8 cellular contexts compared by ENCODE assay signal in the genomic region with DNA sequence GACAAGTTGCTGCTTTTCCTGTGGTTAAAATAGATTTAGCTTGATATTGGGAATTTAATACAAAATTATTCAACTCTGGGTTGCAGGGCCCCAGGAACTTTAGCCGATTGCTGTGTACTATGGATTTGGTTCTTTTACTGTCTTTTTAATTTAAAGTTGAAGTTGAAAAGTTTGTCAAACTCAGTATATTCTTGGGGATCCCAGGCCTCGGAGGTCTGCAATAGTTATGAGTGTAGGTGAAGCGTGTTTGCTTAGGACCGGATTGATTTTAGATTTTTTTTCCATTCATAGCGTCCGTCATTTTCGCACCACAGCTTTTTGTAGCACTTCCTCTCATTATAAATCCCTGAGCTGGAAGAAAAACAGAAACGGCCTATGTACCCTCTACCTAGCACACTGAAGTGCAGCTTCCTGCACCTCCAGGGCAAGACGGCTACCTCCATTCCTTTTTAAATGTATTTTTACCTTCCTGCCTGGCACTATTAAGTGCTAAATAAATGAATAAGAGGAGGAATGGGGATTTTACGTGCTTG. TPM values are rescaled to one million over a fixed set of nuclear protein-coding genes. Genes with fewer than 3 reads are reported as not detected.
DNase-seq lines count a peak whose midpoint lies in the region; ATAC-seq and TF ChIP-seq lines count a peak whose summit lies in the region.

No MANE protein-coding gene starts in this region.

- H3K27ac Mint-ChIP-seq in WTC11: peak overlapping the region; percentile 96

- H3K27me3 ChIP-seq in HUES6 (ENCODE audit: control insufficient read depth, insufficient read depth, low read length) (no peaks in the 10 kb centered on the region), parathyroid adenoma (ENCODE audit: control insufficient read depth, insufficient read depth, low read length) (no peaks in the 10 kb centered on the region)

- H3K36me3 ChIP-seq in HUES6 (ENCODE audit: control insufficient read depth, insufficient read depth, low read length): no peaks in the 10 kb centered on the region
- no peaks in the 10 kb centered on the region for H3K36me3 ChIP-seq in parathyroid adenoma (ENCODE audit: control insufficient read depth, insufficient read depth, low read length)

- H3K36me3 Mint-ChIP-seq in WTC11: no peaks in the 10 kb centered on the region

- peak; percentile 50 for DNase-seq in DMS153 treated with DMSO at 0.1 percent for 48 hours (lab: John Stamatoyannopoulos, UW; ENCODE audit: unreplicated experiment)
- DNase-seq in WTC11 (ENCODE audit: low spot score): no peak
- DNase-seq in foreskin fibroblast: peak in 1 of 2 donors; percentile 19
- DNase-seq in NCI-H1048 (lab: John Stamatoyannopoulos, UW): no peak
- DNase-seq in G401 (ENCODE audit: low spot score): no peak

- peaks cover 48% of the 10 kb centered on the region for H3K4me1 Mint-ChIP-seq in WTC11

- CTCF ChIA-PET in WTC11 (lab: Charles Lee): interaction anchor here (1.3 to 1.4 kb wide), 2 partner anchors 62 to 192 kb away, joined by 5 to 7 read pairs; no protein-coding TSS in a partner anchor

- no peaks in the 10 kb centered on the region for H3K9me3 Mint-ChIP-seq in WTC11

- peak overlapping the region; percentile 88 for H3K27ac ChIP-seq in HUES6 (ENCODE audit: low read depth, low read length)
- peak overlapping the region; percentile 75 for H3K27ac ChIP-seq in parathyroid adenoma

- no peaks in the 10 kb centered on the region for H3K27me3 Mint-ChIP-seq in WTC11 (ENCODE audit: low read depth)

- H3K4me3 ChIP-seq in HUES6 (ENCODE audit: low read depth, low read length) (peak overlapping the region; percentile 84), foreskin fibroblast (ENCODE audit: low read depth in 1 of 2, low read length in 2 of 2) (peak overlapping the region; percentile 64 to 79), parathyroid adenoma (ENCODE audit: low read depth, low read length) (peak overlapping the region; percentile 75)

- H3K9me3 ChIP-seq in HUES6 (ENCODE audit: control insufficient read depth, insufficient read depth, low read depth, low read length): no peaks in the 10 kb centered on the region
- no peaks in the 10 kb centered on the region for H3K9me3 ChIP-seq in parathyroid adenoma (ENCODE audit: control insufficient read depth, low read length)

- in situ Hi-C loops in G401 (cut with HindIII; ENCODE audit: low sequenced_read_pairs): no loop called here

- H3K4me3 Mint-ChIP-seq in WTC11: peak overlapping the region; percentile 81

- no peak for TF ChIP-seq CTCF in WTC11 (IDR thresholded peaks at IDR 0.05)
- TF ChIP-seq CTCF in foreskin fibroblast (IDR thresholded peaks at IDR 0.05; ENCODE audit: low read depth, low read length): no peak
- TF ChIP-seq CTCF in parathyroid adenoma (IDR thresholded peaks at IDR 0.05): no peak

- H3K4me1 ChIP-seq in HUES6 (ENCODE audit: control insufficient read depth, insufficient read depth, low read length): peaks cover 16% of the 10 kb centered on the region
- H3K4me1 ChIP-seq in parathyroid adenoma: peaks cover 2% of the 10 kb centered on the region

- H3K4me2 ChIP-seq in parathyroid adenoma (ENCODE audit: low read length): peak overlapping the region; percentile 69

- POLR2A ChIA-PET in WTC11 (lab: Charles Lee): interaction anchor here (0.6 to 1.9 kb wide), 5 partner anchors 9 to 94 kb away, joined by 3 to 11 read pairs (median 4); no protein-coding TSS in a partner anchor

- peak; percentile 29 for ATAC-seq in GM19395 (IDR thresholded peaks at IDR 0.05; ENCODE audit: unreplicated experiment)
- ATAC-seq in WTC11: no peak

- no peaks in the 10 kb centered on the region for H3K79me2 ChIP-seq in parathyroid adenoma

- H2AFZ ChIP-seq in parathyroid adenoma: peak overlapping the region; percentile 94

- peak overlapping the region; percentile 98 for H3K9ac ChIP-seq in HUES6 (ENCODE audit: low read length)
- no peak overlapping the region for H3K9ac ChIP-seq in parathyroid adenoma

TF ChIP-seq in WTC11, 78 proteins besides CTCF, POLR2A, EP300 and RAD21:
- TF ChIP-seq, protein P1, sequence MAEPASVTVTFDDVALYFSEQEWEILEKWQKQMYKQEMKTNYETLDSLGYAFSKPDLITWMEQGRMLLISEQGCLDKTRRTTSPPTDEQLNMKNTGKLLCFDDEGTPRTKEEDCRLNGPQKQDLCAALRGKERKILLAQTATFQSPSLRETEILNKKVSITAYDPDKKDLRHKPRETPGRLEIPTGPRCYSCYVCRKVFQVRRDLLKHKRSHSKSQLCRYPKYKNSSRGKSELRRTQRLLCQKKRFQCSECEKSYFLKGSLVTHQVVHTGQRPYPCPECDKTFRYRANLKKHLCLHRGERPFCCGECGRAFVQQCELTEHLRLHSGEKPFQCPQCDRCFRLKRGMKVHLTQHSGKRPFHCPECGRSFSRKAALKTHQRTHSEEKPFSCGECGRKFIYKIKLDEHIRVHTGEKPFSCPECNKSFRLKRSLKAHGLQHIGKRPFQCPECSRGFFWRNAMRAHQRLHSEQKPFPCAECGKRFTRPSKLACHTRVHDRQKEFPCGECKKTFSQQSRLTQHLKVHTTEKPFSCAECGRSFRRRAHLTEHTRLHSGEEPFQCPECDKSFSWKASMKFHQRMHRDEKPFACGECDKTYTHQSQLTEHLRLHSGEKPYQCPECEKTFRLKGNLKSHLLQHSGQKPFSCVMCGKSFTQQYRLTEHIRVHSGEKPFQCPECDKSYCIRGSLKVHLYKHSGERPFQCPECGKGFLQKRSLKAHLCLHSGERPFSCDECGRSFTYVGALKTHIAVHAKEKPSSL (CRISPR knock-in tag; conservative IDR thresholded peaks at IDR 0.05): no peak
- TF ChIP-seq, protein P2, sequence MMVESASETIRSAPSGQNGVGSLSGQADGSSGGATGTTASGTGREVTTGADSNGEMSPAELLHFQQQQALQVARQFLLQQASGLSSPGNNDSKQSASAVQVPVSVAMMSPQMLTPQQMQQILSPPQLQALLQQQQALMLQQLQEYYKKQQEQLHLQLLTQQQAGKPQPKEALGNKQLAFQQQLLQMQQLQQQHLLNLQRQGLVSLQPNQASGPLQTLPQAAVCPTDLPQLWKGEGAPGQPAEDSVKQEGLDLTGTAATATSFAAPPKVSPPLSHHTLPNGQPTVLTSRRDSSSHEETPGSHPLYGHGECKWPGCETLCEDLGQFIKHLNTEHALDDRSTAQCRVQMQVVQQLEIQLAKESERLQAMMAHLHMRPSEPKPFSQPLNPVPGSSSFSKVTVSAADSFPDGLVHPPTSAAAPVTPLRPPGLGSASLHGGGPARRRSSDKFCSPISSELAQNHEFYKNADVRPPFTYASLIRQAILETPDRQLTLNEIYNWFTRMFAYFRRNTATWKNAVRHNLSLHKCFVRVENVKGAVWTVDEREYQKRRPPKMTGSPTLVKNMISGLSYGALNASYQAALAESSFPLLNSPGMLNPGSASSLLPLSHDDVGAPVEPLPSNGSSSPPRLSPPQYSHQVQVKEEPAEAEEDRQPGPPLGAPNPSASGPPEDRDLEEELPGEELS (CRISPR knock-in tag; IDR thresholded peaks at IDR 0.05): no peak
- TF ChIP-seq MXD4 (CRISPR knock-in tag; IDR thresholded peaks at IDR 0.05; ENCODE audit: borderline replicate concordance): no peak
- TF ChIP-seq CREB1 (CRISPR knock-in tag; IDR thresholded peaks at IDR 0.05): no peak

RNA-seq across cellular contexts. Expression of a gene that starts 0.5 kb away (rescaled TPM):
- total RNA-seq in WTC11 (2021): 6.5 to 9.3 TPM (median 6.8 TPM) in 3 replicates
- 8.1 and 14.5 TPM in 2 replicates for total RNA-seq in G401 (2014; rRNA removed; shearing (Covaris generic))
